Comparison of ENCODE assay signal across 30 cellular contexts in the genomic region with DNA sequence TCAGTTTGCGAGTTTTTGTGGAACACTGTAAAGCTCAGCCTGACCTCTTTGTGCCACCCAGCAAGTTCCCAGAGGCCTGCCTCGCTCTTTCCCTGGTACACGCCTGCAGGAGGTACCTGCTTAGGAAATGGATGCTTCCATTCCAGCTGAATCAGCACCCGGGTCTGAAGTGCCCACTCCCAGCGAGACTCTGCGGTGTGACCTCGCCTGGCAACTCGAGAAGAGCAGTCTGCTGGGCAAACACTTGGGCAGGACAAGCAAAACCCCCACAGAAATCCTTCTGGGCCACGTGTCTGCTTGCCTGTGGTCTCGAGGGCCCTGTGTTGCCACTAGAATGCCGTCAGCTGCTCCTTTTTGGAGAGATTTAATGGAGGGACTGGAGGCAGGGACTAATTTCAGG.
DNase-seq lines count a peak whose midpoint lies in the region; ATAC-seq and TF ChIP-seq lines count a peak whose summit lies in the region.
"Had no signal": no experiment of that assay in that cellular context is flagged by ENCODE, and none has a peak within 500 bp of the region (broad histone marks: within the 10 kb centered on the region; RNA-seq: fewer than 3 reads in every experiment).

No MANE protein-coding gene starts in this region.

- 47 to 59% methylated on average over 5 to 11 of the region's 11 CpGs for WGBS in thyroid gland, 2 donors

- POLR2A ChIA-PET in T-cell (lab: Charles Lee) = interaction anchor here in 1 of 2 donors (1.2 kb wide), 1 partner anchor 26 kb away, joined by 3 read pairs; no protein-coding TSS in a partner anchor

- H3K27me3 Mint-ChIP-seq in T-cell = peaks cover 8 to 11% of the 10 kb centered on the region in 2 donors
- H3K27me3 Mint-ChIP-seq: activated CD4-positive, alpha-beta T cell treated with anti-CD3 and anti-CD28 coated beads, Interleukin-2, amount 10 ng/mL, durations not matched to agents 24 days and 14 days had no signal

- H3K27me3 ChIP-seq in left lung = no peaks in the 10 kb centered on the region
- H3K27me3 ChIP-seq in thyroid gland = no peaks in the 10 kb centered on the region
- H3K27me3 ChIP-seq: gastroesophageal sphincter, hepatocyte had no signal

- no peak for TF ChIP-seq POLR2A in thyroid gland (IDR thresholded peaks at IDR 0.05)

- intact Hi-C loops in left lung (cut with DNase I) (no loop called here), thyroid gland (cut with DNase I) (no loop called here)

- no peaks in the 10 kb centered on the region for H3K4me1 Mint-ChIP-seq in T-cell
- H3K4me1 Mint-ChIP-seq: activated CD4-positive, alpha-beta T cell treated with anti-CD3 and anti-CD28 coated beads, Interleukin-2, amount 10 ng/mL, durations not matched to agents 24 days and 14 days; activated naive CD8-positive, alpha-beta T cell treated with anti-CD3 and anti-CD28 coated beads, Interleukin-2, amount 10 ng/mL, durations not matched to agents 7 days and 5 days; CD14-positive monocyte had no signal

- no peak overlapping the region for H3K27ac Mint-ChIP-seq in T-cell
- H3K27ac Mint-ChIP-seq: activated CD4-positive, alpha-beta T cell treated with anti-CD3 and anti-CD28 coated beads, Interleukin-2, amount 10 ng/mL, durations not matched to agents 24 days and 14 days; activated naive CD8-positive, alpha-beta T cell treated with anti-CD3 and anti-CD28 coated beads, Interleukin-2, amount 10 ng/mL, durations not matched to agents 7 days and 5 days; natural killer cell treated with Interleukin-12 subunit alpha and Interleukin-12 subunit beta and Interleukin-15 and Interleukin-18, amount 100 ng/mL, for 72 hours; WTC11 had no signal

- H3K4me3 ChIP-seq in left lung (no peak overlapping the region), thyroid gland (replicated peaks in 1 of 3) (no peak overlapping the region)
- H3K4me3 ChIP-seq: gastroesophageal sphincter, hepatocyte, SK-N-MC, skin epidermis had no signal

- no peaks in the 10 kb centered on the region for H3K9me3 Mint-ChIP-seq in T-cell
- H3K9me3 Mint-ChIP-seq: activated CD4-positive, alpha-beta T cell treated with anti-CD3 and anti-CD28 coated beads, Interleukin-2, amount 10 ng/mL, durations not matched to agents 24 days and 14 days; activated naive CD8-positive, alpha-beta T cell treated with anti-CD3 and anti-CD28 coated beads, Interleukin-2, amount 10 ng/mL, durations not matched to agents 7 days and 5 days; activated T-cell treated with anti-CD3 and anti-CD28 coated beads, Interleukin-2, amount 50 U/mL, for 4 hours; natural killer cell treated with Interleukin-12 subunit alpha and Interleukin-12 subunit beta and Interleukin-15 and Interleukin-18, amount 100 ng/mL, for 72 hours had no signal

- TF ChIP-seq CTCF in left lung (IDR thresholded peaks at IDR 0.05) (no peak), thyroid gland (IDR thresholded peaks at IDR 0.05) (no peak)

- H3K4me1 ChIP-seq in left lung (no peaks in the 10 kb centered on the region), thyroid gland (peaks cover 0 to 5% of the 10 kb centered on the region in 2 donors)
- H3K4me1 ChIP-seq: gastroesophageal sphincter had no signal

- H3K36me3 Mint-ChIP-seq in T-cell = no peaks in the 10 kb centered on the region
- H3K36me3 Mint-ChIP-seq: activated naive CD8-positive, alpha-beta T cell treated with anti-CD3 and anti-CD28 coated beads, Interleukin-2, amount 10 ng/mL, durations not matched to agents 7 days and 5 days; CD14-positive monocyte; natural killer cell treated with Interleukin-12 subunit alpha and Interleukin-12 subunit beta and Interleukin-15 and Interleukin-18, amount 100 ng/mL, for 72 hours; WTC11 had no signal

- H3K36me3 ChIP-seq in left lung (no peaks in the 10 kb centered on the region), thyroid gland (no peaks in the 10 kb centered on the region)
- H3K36me3 ChIP-seq: gastroesophageal sphincter had no signal

- H3K27ac ChIP-seq in left lung = no peak overlapping the region
- peak overlapping the region in 1 of 3 donors; percentile 60 for H3K27ac ChIP-seq in thyroid gland
- H3K27ac ChIP-seq: gastroesophageal sphincter, hepatocyte, HL-60, SK-N-MC, skin epidermis had no signal

- no peak overlapping the region for H3K4me3 Mint-ChIP-seq in T-cell
- H3K4me3 Mint-ChIP-seq: activated CD4-positive, alpha-beta T cell treated with anti-CD3 and anti-CD28 coated beads, Interleukin-2, amount 10 ng/mL, durations not matched to agents 24 days and 14 days; activated naive CD8-positive, alpha-beta T cell treated with anti-CD3 and anti-CD28 coated beads, Interleukin-2, amount 10 ng/mL, durations not matched to agents 7 days and 5 days; activated T-cell treated with anti-CD3 and anti-CD28 coated beads, Interleukin-2, amount 50 U/mL, for 4 hours; CD14-positive monocyte; natural killer cell treated with Interleukin-12 subunit alpha and Interleukin-12 subunit beta and Interleukin-15 and Interleukin-18, amount 100 ng/mL, for 72 hours; WTC11 had no signal

- ATAC-seq in left lung = peak; percentile 92
- no peak for ATAC-seq in T-cell (replicated peaks in 1 of 4)
- ATAC-seq: gastroesophageal sphincter; natural killer cell treated with Interleukin-12 subunit alpha and Interleukin-12 subunit beta and Interleukin-15 and Interleukin-18, amount 100 ng/mL, for 72 hours; WTC11 had no signal

- H3K9me3 ChIP-seq in left lung (no peaks in the 10 kb centered on the region), thyroid gland (no peaks in the 10 kb centered on the region)
- H3K9me3 ChIP-seq: gastroesophageal sphincter had no signal

- CTCF ChIA-PET in T-cell (lab: Charles Lee) = no interaction called here

- DNase-seq in NCI-H748 (lab: John Stamatoyannopoulos, UW; ENCODE audit: unreplicated experiment) = peak; percentile 17
- DNase-seq in NCI-H748 treated with DMSO at 0.1 percent for 48 hours (lab: John Stamatoyannopoulos, UW) = no peak
- DNase-seq in NCI-H2029 treated with DMSO at 0.1 percent for 48 hours (lab: John Stamatoyannopoulos, UW) = peak; percentile 45
- DNase-seq in left lung = peak in 1 of 2 donors; percentile 67
- peak; percentile 54 to 73 for DNase-seq in thyroid gland
- no peak for DNase-seq in NCI-H1048 (lab: John Stamatoyannopoulos, UW)
- no peak for DNase-seq in globus pallidus (ENCODE audit: low spot score)
- DNase-seq in T-cell = no peak
- DNase-seq: activated CD4-positive, alpha-beta T cell treated with anti-CD3 and anti-CD28 coated beads, Interleukin-2, amount 10 ng/mL, durations not matched to agents 24 days and 14 days; activated gamma-delta T cell; activated naive CD8-positive, alpha-beta T cell treated with anti-CD3 and anti-CD28 coated beads, Interleukin-2, amount 10 ng/mL, durations not matched to agents 7 days and 5 days; activated T-cell treated with anti-CD3 and anti-CD28 coated beads, Interleukin-2, amount 50 U/mL, for 4 hours; aorta; Calu3; effector CD4-positive, alpha-beta T cell; EL; KG1; mammary epithelial cell; NCI-H1694; NCI-H226; NCI-H82; stimulated activated naive CD4-positive, alpha-beta T cell treated with Interleukin-2 at 50 U/mL for 16 hours had no signal

Comparison
In these comparisons a context has a peak if more than half of its experiments do, and no peak if none do; other contexts are left out.
1. DNase-seq: peak in NCI-H748 (single experiment), NCI-H2029 treated with DMSO at 0.1 percent for 48 hours (single experiment) and thyroid gland (2 of 2); none in NCI-H748 treated with DMSO at 0.1 percent for 48 hours (single experiment), NCI-H1048 (single experiment), globus pallidus (single experiment) and T-cell (0 of 34).